Comparison of ENCODE assay signal across 16 cellular contexts in the genomic region with DNA sequence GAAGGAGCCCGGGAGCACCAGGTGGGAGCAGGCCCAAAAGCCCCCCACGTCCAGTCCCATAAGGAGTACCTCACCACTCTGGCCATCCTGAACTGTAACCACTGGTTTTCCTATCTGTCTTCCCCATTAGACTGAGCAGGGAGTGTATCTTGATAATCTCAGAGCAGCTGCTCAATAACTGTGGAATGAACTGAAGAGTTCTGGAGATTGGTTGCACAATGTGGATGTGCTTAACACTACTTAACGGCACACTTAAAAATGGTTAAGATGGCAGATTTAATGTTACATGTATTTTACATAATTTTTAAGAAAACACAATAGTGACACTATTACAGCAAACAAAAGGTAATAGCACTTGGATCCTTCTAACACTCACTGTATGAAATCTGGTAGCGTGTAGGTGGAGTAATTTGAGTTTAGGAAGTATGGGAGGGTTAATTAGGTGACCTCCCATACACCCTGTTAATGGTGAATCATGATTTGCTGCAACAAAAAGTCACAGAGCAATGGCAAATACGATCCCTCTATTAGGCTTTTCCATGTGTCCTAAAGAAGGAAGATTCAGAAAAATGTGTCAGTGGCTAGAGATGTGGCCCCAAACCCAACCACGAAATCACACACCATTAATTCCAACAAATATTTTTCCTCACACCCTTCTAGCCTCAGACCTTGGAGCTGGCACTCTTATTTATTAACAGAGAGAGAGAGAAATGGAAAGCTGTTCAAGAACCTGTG. TPM values are rescaled to one million over a fixed set of nuclear protein-coding genes. Genes with fewer than 3 reads are reported as not detected.
A peak's percentile ranks its signal among the peaks of the same experiment; 100 is the strongest.
DNase-seq lines count a peak whose midpoint lies in the region; ATAC-seq and TF ChIP-seq lines count a peak whose summit lies in the region.
"Had no signal": no experiment of that assay in that cellular context is flagged by ENCODE, and none has a peak within 500 bp of the region (broad histone marks: within the 10 kb centered on the region; RNA-seq: fewer than 3 reads in every experiment).

No MANE protein-coding gene starts in this region.

- H3K4me3 ChIP-seq in liver (ENCODE audit: low read depth in 1 of 3, low read length in 3 of 3) (no peak overlapping the region), right lobe of liver (no peak overlapping the region), fibroblast of mammary gland (ENCODE audit: control insufficient read depth, low read depth, low read length) (no peak overlapping the region), muscle layer of duodenum (ENCODE audit: low read depth in 1 of 2, low read length in 2 of 2) (no peak overlapping the region), aorta (ENCODE audit: low read length in 2 of 2) (no peak overlapping the region)

- H3K4me1 ChIP-seq in liver (ENCODE audit: control insufficient read depth in 4 of 4, insufficient read depth in 4 of 4, low read length in 3 of 4) (peaks cover 5 to 21% (median 9%) of the 10 kb centered on the region in 4 donors), right lobe of liver (peaks cover 0 to 29% (median 13%) of the 10 kb centered on the region in 4 donors), muscle layer of duodenum (ENCODE audit: control insufficient read depth in 1 of 2, insufficient read depth in 2 of 2, low read length in 2 of 2) (peaks cover 6 to 43% of the 10 kb centered on the region in 2 donors), aorta (ENCODE audit: control insufficient read depth in 1 of 2, insufficient read depth in 2 of 2, low read length in 2 of 2) (peaks cover 2 to 11% of the 10 kb centered on the region in 2 donors)

- 92% methylated on average over 6 of the region's 6 CpGs for WGBS in liver
- 79% methylated on average over 6 of the region's 6 CpGs for WGBS in right lobe of liver (ENCODE audit: insufficient coverage, low coverage, low lambda C conversion rate, missing lambda C conversion rate)
- 55 to 59% methylated on average over 6 of the region's 6 CpGs for WGBS in aorta, 2 donors

- no peak for TF ChIP-seq CTCF in liver (IDR thresholded peaks at IDR 0.05; ENCODE audit: low read depth, low read length, missing input control)
- no peak for TF ChIP-seq CTCF in right lobe of liver (IDR thresholded peaks at IDR 0.05)
- TF ChIP-seq CTCF in fibroblast of mammary gland (conservative IDR thresholded peaks at IDR 0.05; ENCODE audit: control insufficient read depth, insufficient read depth, low read depth, low read length), result no peak

- intact Hi-C loops in right lobe of liver (cut with DNase I), result no loop called here
- intact Hi-C loops in aorta (cut with DNase I), result no loop called here

- H3K27ac ChIP-seq in liver (ENCODE audit: low read depth in 1 of 2, low read length in 2 of 2) (peak overlapping the region; percentile 14 to 23), right lobe of liver (no peak overlapping the region), muscle layer of duodenum (ENCODE audit: low read length) (peak overlapping the region; percentile 28), aorta (ENCODE audit: low read depth in 1 of 2, low read length in 2 of 2) (peak overlapping the region in 1 of 2 donors; percentile 61)

- no peak overlapping the region for H3K9ac ChIP-seq in liver (ENCODE audit: low read depth in 1 of 2, low read length in 2 of 2)

- TF ChIP-seq POLR2A in right lobe of liver (IDR thresholded peaks at IDR 0.05), result no peak

- ATAC-seq in right lobe of liver, result no peak
- ATAC-seq in aorta (ENCODE audit: low FRiP score), result peak; percentile 38
- no peak for ATAC-seq in HG03469 (IDR thresholded peaks at IDR 0.05; ENCODE audit: unreplicated experiment)
- ATAC-seq in HG03442 (IDR thresholded peaks at IDR 0.05; ENCODE audit: unreplicated experiment), result no peak

- H3K36me3 ChIP-seq in liver (ENCODE audit: control insufficient read depth in 4 of 4, insufficient read depth in 3 of 4, low read depth in 1 of 4, low read length in 3 of 4), result no peaks in the 10 kb centered on the region
- H3K36me3 ChIP-seq in right lobe of liver, result no peaks in the 10 kb centered on the region
- H3K36me3 ChIP-seq in muscle layer of duodenum (ENCODE audit: control insufficient read depth in 1 of 2, insufficient read depth in 2 of 2, low read length in 2 of 2), result no peaks in the 10 kb centered on the region
- no peaks in the 10 kb centered on the region for H3K36me3 ChIP-seq in aorta (ENCODE audit: control insufficient read depth in 1 of 2, insufficient read depth in 2 of 2, low read length in 1 of 2)

- H3K27me3 ChIP-seq in liver (ENCODE audit: control insufficient read depth in 4 of 4, insufficient read depth in 4 of 4, low read length in 3 of 4), result no peaks in the 10 kb centered on the region
- no peaks in the 10 kb centered on the region for H3K27me3 ChIP-seq in right lobe of liver
- no peaks in the 10 kb centered on the region for H3K27me3 ChIP-seq in muscle layer of duodenum (ENCODE audit: low read depth, low read length)
- H3K27me3 ChIP-seq in aorta (ENCODE audit: control insufficient read depth in 1 of 2, insufficient read depth in 2 of 2, low read length in 1 of 2), result no peaks in the 10 kb centered on the region

- DNase-seq in right lobe of liver (no peak), fibroblast of mammary gland (ENCODE audit: low read depth) (peak; percentile 50), aorta (no peak), T-helper 9 cell (no peak)
- DNase-seq: activated gamma-delta T cell; central memory CD4-positive, alpha-beta T cell; DND-41; erythroblast; naive B cell; NCI-H2107; OCI-M1; T-helper 1 cell had no signal

- TF ChIP-seq RAD21 in liver (IDR thresholded peaks at IDR 0.05), result no peak

- H3K9me3 ChIP-seq in liver (ENCODE audit: control insufficient read depth in 4 of 4, low read length in 3 of 4) (no peaks in the 10 kb centered on the region), right lobe of liver (no peaks in the 10 kb centered on the region), muscle layer of duodenum (ENCODE audit: control insufficient read depth in 1 of 2, low read length in 2 of 2) (no peaks in the 10 kb centered on the region), aorta (ENCODE audit: control insufficient read depth, low read length) (no peaks in the 10 kb centered on the region)

TF ChIP-seq in liver, 16 proteins besides CTCF, POLR2A, EP300 and RAD21:
- TF ChIP-seq, protein P1, sequence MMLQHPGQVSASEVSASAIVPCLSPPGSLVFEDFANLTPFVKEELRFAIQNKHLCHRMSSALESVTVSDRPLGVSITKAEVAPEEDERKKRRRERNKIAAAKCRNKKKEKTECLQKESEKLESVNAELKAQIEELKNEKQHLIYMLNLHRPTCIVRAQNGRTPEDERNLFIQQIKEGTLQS (IDR thresholded peaks at IDR 0.05), result no peak
- TF ChIP-seq FOXA1 (IDR thresholded peaks at IDR 0.05), result no peak
- no peak for TF ChIP-seq EGR1 (IDR thresholded peaks at IDR 0.05; ENCODE audit: low read depth in 2 of 2)
- TF ChIP-seq HNF4G (IDR thresholded peaks at IDR 0.05), result no peak
- TF ChIP-seq, protein P2, sequence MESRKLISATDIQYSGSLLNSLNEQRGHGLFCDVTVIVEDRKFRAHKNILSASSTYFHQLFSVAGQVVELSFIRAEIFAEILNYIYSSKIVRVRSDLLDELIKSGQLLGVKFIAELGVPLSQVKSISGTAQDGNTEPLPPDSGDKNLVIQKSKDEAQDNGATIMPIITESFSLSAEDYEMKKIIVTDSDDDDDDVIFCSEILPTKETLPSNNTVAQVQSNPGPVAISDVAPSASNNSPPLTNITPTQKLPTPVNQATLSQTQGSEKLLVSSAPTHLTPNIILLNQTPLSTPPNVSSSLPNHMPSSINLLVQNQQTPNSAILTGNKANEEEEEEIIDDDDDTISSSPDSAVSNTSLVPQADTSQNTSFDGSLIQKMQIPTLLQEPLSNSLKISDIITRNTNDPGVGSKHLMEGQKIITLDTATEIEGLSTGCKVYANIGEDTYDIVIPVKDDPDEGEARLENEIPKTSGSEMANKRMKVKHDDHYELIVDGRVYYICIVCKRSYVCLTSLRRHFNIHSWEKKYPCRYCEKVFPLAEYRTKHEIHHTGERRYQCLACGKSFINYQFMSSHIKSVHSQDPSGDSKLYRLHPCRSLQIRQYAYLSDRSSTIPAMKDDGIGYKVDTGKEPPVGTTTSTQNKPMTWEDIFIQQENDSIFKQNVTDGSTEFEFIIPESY (IDR thresholded peaks at IDR 0.05), result no peak
- no peak for TF ChIP-seq FOXA2 (IDR thresholded peaks at IDR 0.05)
- TF ChIP-seq GABPA (IDR thresholded peaks at IDR 0.05 in 1 of 2, conservative IDR thresholded peaks at IDR 0.05 in 1 of 2), result no peak
- TF ChIP-seq, protein P3, sequence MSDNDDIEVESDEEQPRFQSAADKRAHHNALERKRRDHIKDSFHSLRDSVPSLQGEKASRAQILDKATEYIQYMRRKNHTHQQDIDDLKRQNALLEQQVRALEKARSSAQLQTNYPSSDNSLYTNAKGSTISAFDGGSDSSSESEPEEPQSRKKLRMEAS (IDR thresholded peaks at IDR 0.05), result no peak
- TF ChIP-seq TAF1 (conservative IDR thresholded peaks at IDR 0.05), result no peak
- TF ChIP-seq, protein P4, sequence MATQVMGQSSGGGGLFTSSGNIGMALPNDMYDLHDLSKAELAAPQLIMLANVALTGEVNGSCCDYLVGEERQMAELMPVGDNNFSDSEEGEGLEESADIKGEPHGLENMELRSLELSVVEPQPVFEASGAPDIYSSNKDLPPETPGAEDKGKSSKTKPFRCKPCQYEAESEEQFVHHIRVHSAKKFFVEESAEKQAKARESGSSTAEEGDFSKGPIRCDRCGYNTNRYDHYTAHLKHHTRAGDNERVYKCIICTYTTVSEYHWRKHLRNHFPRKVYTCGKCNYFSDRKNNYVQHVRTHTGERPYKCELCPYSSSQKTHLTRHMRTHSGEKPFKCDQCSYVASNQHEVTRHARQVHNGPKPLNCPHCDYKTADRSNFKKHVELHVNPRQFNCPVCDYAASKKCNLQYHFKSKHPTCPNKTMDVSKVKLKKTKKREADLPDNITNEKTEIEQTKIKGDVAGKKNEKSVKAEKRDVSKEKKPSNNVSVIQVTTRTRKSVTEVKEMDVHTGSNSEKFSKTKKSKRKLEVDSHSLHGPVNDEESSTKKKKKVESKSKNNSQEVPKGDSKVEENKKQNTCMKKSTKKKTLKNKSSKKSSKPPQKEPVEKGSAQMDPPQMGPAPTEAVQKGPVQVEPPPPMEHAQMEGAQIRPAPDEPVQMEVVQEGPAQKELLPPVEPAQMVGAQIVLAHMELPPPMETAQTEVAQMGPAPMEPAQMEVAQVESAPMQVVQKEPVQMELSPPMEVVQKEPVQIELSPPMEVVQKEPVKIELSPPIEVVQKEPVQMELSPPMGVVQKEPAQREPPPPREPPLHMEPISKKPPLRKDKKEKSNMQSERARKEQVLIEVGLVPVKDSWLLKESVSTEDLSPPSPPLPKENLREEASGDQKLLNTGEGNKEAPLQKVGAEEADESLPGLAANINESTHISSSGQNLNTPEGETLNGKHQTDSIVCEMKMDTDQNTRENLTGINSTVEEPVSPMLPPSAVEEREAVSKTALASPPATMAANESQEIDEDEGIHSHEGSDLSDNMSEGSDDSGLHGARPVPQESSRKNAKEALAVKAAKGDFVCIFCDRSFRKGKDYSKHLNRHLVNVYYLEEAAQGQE (IDR thresholded peaks at IDR 0.05), result no peak
- TF ChIP-seq HNF4A (conservative IDR thresholded peaks at IDR 0.05), result no peak

RNA-seq across cellular contexts. Expression of a gene that starts 18.4 kb away (rescaled TPM):
- total RNA-seq in liver, result 10 to 100 TPM in 1 of 2 donors, 1 to 10 TPM in 1; 8.5 to 17.5 TPM
- polyA plus RNA-seq in liver, result 10 to 100 TPM in 1 of 2 donors, 1 to 10 TPM in 1; 7.3 to 20.3 TPM
- total RNA-seq in right lobe of liver, result 10 to 100 TPM; 16.1 to 24.8 (median 17.8) TPM
- total RNA-seq in aorta, result 10 to 100 TPM; 38.0 to 39.5 TPM
- polyA plus RNA-seq in aorta, result 10 to 100 TPM in 1 of 2 donors, 1 to 10 TPM in 1; 7.5 to 22.6 TPM

Comparison
In these comparisons a context has a peak if more than half of its experiments do, and no peak if none do; other contexts are left out.
1. H3K27ac ChIP-seq: peak in liver (2 of 2) and muscle layer of duodenum (single experiment); none in right lobe of liver (0 of 3).